17 cellular contexts compared by ENCODE assay signal in the genomic region with DNA sequence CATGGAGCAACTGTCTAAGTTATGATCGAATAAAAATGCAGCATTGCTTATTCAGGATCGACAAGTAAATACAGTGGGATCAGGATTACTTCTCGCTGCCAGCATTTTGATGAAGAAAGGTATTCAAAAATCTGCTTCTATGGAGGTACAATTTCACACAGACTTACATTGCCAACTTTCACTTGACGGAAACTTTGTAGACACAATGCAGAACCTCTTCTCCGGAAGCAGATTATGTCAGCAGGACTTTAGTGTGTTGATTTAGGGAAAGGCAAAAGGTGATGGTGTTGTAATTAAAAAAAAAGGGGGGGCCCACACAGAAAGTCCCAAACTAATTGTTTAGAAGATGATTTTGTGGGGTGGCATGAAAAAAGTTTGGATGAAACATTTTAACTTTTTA.
DNase-seq lines count a peak whose midpoint lies in the region; ATAC-seq, FAIRE-seq and TF ChIP-seq lines count a peak whose summit lies in the region.
"Had no signal": no experiment of that assay in that cellular context is flagged by ENCODE, and none has a peak within 500 bp of the region (broad histone marks: within the 10 kb centered on the region; RNA-seq: fewer than 3 reads in every experiment).

No MANE protein-coding gene starts in this region.

- no peaks in the 10 kb centered on the region for H3F3A ChIP-seq in GM23338 (replicated peaks; ENCODE audit: low read depth)

- H3K27me3 ChIP-seq in bronchial epithelial cell (ENCODE audit: control insufficient read depth, insufficient read depth, low read length): no peaks in the 10 kb centered on the region
- H3K27me3 ChIP-seq in trophoblast cell (ENCODE audit: insufficient read depth, low read length): no peaks in the 10 kb centered on the region
- H3K27me3 ChIP-seq in GM23338 (ENCODE audit: insufficient read depth): no peaks in the 10 kb centered on the region
- H3K27me3 ChIP-seq: upper lobe of left lung had no signal

- H3K4me3 ChIP-seq in bronchial epithelial cell (ENCODE audit: low read depth, low read length) (no peak overlapping the region), trophoblast cell (ENCODE audit: low read depth, low read length) (no peak overlapping the region), GM23338 (no peak overlapping the region)
- H3K4me3 ChIP-seq: upper lobe of left lung had no signal

- DNase-seq in stimulated activated naive CD8-positive, alpha-beta T cell treated with anti-CD3 and anti-CD28 coated beads, Interleukin-15, amount 100 ng/mL, for 72 hours: no peak
- DNase-seq in bronchial epithelial cell (ENCODE audit: low read depth) (peak; percentile 48), trophoblast cell (no peak), anterior cingulate cortex (lab: John Stamatoyannopoulos, UW) (no peak), GM23338 (ENCODE audit: low spot score) (no peak), NCI-H2107 (lab: John Stamatoyannopoulos, UW) (no peak)
- DNase-seq: activated naive CD8-positive, alpha-beta T cell treated with anti-CD3 and anti-CD28 coated beads, Interleukin-2, amount 10 ng/mL, durations not matched to agents 7 days and 5 days; hypothalamus; NCI-H1930; NCI-H524 treated with DMSO at 0.1 percent for 48 hours; OCI-M1; upper lobe of left lung had no signal

- no peaks in the 10 kb centered on the region for H3K36me3 ChIP-seq in bronchial epithelial cell (ENCODE audit: control insufficient read depth, insufficient read depth, low read length)
- H3K36me3 ChIP-seq in trophoblast cell (ENCODE audit: control insufficient read depth in 1 of 2, insufficient read depth in 2 of 2, low read length in 2 of 2): no peaks in the 10 kb centered on the region
- H3K36me3 ChIP-seq in GM23338 (ENCODE audit: insufficient read depth): no peaks in the 10 kb centered on the region
- H3K36me3 ChIP-seq: upper lobe of left lung had no signal

- H3K4me2 ChIP-seq in trophoblast cell (ENCODE audit: low read length) (no peak overlapping the region), GM23338 (no peak overlapping the region)

- H3K4ac ChIP-seq in trophoblast cell (ENCODE audit: low read depth, low read length): no peak overlapping the region

- no peak overlapping the region for H2AFZ ChIP-seq in trophoblast cell (ENCODE audit: insufficient read depth, low read length, poor library complexity)
- H2AFZ ChIP-seq in GM23338: no peak overlapping the region

- H3K27ac ChIP-seq in trophoblast cell (ENCODE audit: low read depth, low read length) (no peak overlapping the region), GM23338 (ENCODE audit: low read depth) (no peak overlapping the region)
- H3K27ac ChIP-seq: upper lobe of left lung had no signal

- WGBS in trophoblast cell (ENCODE audit: extremely low coverage, insufficient coverage, insufficient read length): no CpG with 5 or more reads among the region's 5 CpGs

- H2AK5ac ChIP-seq in trophoblast cell (ENCODE audit: low read length): no peak overlapping the region

- peak overlapping the region; percentile 38 for H3K4me3 Mint-ChIP-seq in stimulated activated naive CD8-positive, alpha-beta T cell treated with anti-CD3 and anti-CD28 coated beads, Interleukin-15, Interleukin-2, amounts not matched to agents 100 ng/mL and 50 ng/mL, for 24 hours
- no peak overlapping the region for H3K4me3 Mint-ChIP-seq in stimulated activated naive CD8-positive, alpha-beta T cell treated with anti-CD3 and anti-CD28 coated beads, Interleukin-15, amount 100 ng/mL, for 72 hours
- H3K4me3 Mint-ChIP-seq in GM23338: no peak overlapping the region
- H3K4me3 Mint-ChIP-seq: activated naive CD8-positive, alpha-beta T cell treated with anti-CD3 and anti-CD28 coated beads, Interleukin-2, amount 10 ng/mL, durations not matched to agents 7 days and 5 days had no signal

- TF ChIP-seq CTCF in bronchial epithelial cell (IDR thresholded peaks at IDR 0.05; ENCODE audit: insufficient read depth, low read length, severe bottlenecking) (no peak), GM23338 (conservative IDR thresholded peaks at IDR 0.05; ENCODE audit: low read depth in 2 of 2) (no peak)

- H3K79me1 ChIP-seq in trophoblast cell (ENCODE audit: low read length): peaks cover 21% of the 10 kb centered on the region

- no peak overlapping the region for H3K18ac ChIP-seq in trophoblast cell (ENCODE audit: low read length)

- no peak overlapping the region for H4K8ac ChIP-seq in trophoblast cell (ENCODE audit: low read depth, low read length)

- no peaks in the 10 kb centered on the region for H3K36me3 Mint-ChIP-seq in stimulated activated naive CD8-positive, alpha-beta T cell treated with anti-CD3 and anti-CD28 coated beads, Interleukin-15, Interleukin-2, amounts not matched to agents 100 ng/mL and 50 ng/mL, for 24 hours (ENCODE audit: low read depth)
- no peaks in the 10 kb centered on the region for H3K36me3 Mint-ChIP-seq in GM23338 (ENCODE audit: low read depth)

- H3K23ac ChIP-seq in trophoblast cell (ENCODE audit: low read length): no peak overlapping the region

- ATAC-seq in stimulated activated naive CD8-positive, alpha-beta T cell treated with anti-CD3 and anti-CD28 coated beads, Interleukin-15, amount 100 ng/mL, for 72 hours: no peak
- ATAC-seq in GM23338: no peak
- no peak for ATAC-seq in GM18867 (IDR thresholded peaks at IDR 0.05; ENCODE audit: unreplicated experiment)

- peaks cover 58% of the 10 kb centered on the region for H3K4me1 Mint-ChIP-seq in stimulated activated naive CD8-positive, alpha-beta T cell treated with anti-CD3 and anti-CD28 coated beads, Interleukin-15, Interleukin-2, amounts not matched to agents 100 ng/mL and 50 ng/mL, for 24 hours (ENCODE audit: low read depth)
- peaks cover 44% of the 10 kb centered on the region for H3K4me1 Mint-ChIP-seq in stimulated activated naive CD8-positive, alpha-beta T cell treated with anti-CD3 and anti-CD28 coated beads, Interleukin-15, amount 100 ng/mL, for 72 hours
- peaks cover 7% of the 10 kb centered on the region; the same call in 2 of the 3 replicates for H3K4me1 Mint-ChIP-seq in GM23338

- no peaks in the 10 kb centered on the region for H4K20me1 ChIP-seq in GM23338 (replicated peaks; ENCODE audit: insufficient read depth)

- H3K9ac ChIP-seq in trophoblast cell (ENCODE audit: low read length): no peak overlapping the region

- H4K91ac ChIP-seq in trophoblast cell (ENCODE audit: low read depth, low read length): peak overlapping the region; percentile 50

- H3K27me3 Mint-ChIP-seq in stimulated activated naive CD8-positive, alpha-beta T cell treated with anti-CD3 and anti-CD28 coated beads, Interleukin-15, Interleukin-2, amounts not matched to agents 100 ng/mL and 50 ng/mL, for 24 hours: no peaks in the 10 kb centered on the region
- H3K27me3 Mint-ChIP-seq in stimulated activated naive CD8-positive, alpha-beta T cell treated with anti-CD3 and anti-CD28 coated beads, Interleukin-15, amount 100 ng/mL, for 72 hours: peaks cover 9% of the 10 kb centered on the region
- H3K27me3 Mint-ChIP-seq in GM23338 (ENCODE audit: insufficient read depth, low read depth, poor library complexity): peaks cover 2% of the 10 kb centered on the region
- H3K27me3 Mint-ChIP-seq: activated naive CD8-positive, alpha-beta T cell treated with anti-CD3 and anti-CD28 coated beads, Interleukin-2, amount 10 ng/mL, durations not matched to agents 7 days and 5 days; B cell; progenitor cell of endocrine pancreas had no signal

- H3K9me3 Mint-ChIP-seq in stimulated activated naive CD8-positive, alpha-beta T cell treated with anti-CD3 and anti-CD28 coated beads, Interleukin-15, Interleukin-2, amounts not matched to agents 100 ng/mL and 50 ng/mL, for 24 hours: no peaks in the 10 kb centered on the region
- peaks cover 7 to 9% of the 10 kb centered on the region in 2 donors for H3K9me3 Mint-ChIP-seq in stimulated activated naive CD8-positive, alpha-beta T cell treated with anti-CD3 and anti-CD28 coated beads, Interleukin-15, amount 100 ng/mL, for 72 hours
- H3K9me3 Mint-ChIP-seq in GM23338: no peaks in the 10 kb centered on the region; the same call in 2 of the 3 replicates

- H3K9me2 ChIP-seq in GM23338 (ENCODE audit: insufficient read depth): no peaks in the 10 kb centered on the region

- H2BK5ac ChIP-seq in trophoblast cell (ENCODE audit: low read depth, low read length, poor library complexity): no peak overlapping the region

- no peak overlapping the region for H4K12ac ChIP-seq in trophoblast cell (ENCODE audit: low read depth, low read length)

- H2BK120ac ChIP-seq in trophoblast cell (ENCODE audit: insufficient read depth, low read length, poor library complexity): no peak overlapping the region

- H3K14ac ChIP-seq in trophoblast cell (ENCODE audit: low read length): no peak overlapping the region

- peak overlapping the region; percentile 70 for H3K27ac Mint-ChIP-seq in stimulated activated naive CD8-positive, alpha-beta T cell treated with anti-CD3 and anti-CD28 coated beads, Interleukin-15, Interleukin-2, amounts not matched to agents 100 ng/mL and 50 ng/mL, for 24 hours
- H3K27ac Mint-ChIP-seq in stimulated activated naive CD8-positive, alpha-beta T cell treated with anti-CD3 and anti-CD28 coated beads, Interleukin-15, amount 100 ng/mL, for 72 hours: no peak overlapping the region
- no peak overlapping the region for H3K27ac Mint-ChIP-seq in GM23338
- H3K27ac Mint-ChIP-seq: activated naive CD8-positive, alpha-beta T cell treated with anti-CD3 and anti-CD28 coated beads, Interleukin-2, amount 10 ng/mL, durations not matched to agents 7 days and 5 days; B cell; progenitor cell of endocrine pancreas had no signal

- no peak for FAIRE-seq in bronchial epithelial cell (lab: Jason Lieb, UNC)
- FAIRE-seq: colon had no signal

- H3K4me1 ChIP-seq in trophoblast cell (ENCODE audit: control insufficient read depth in 1 of 2, insufficient read depth in 2 of 2, low read length in 2 of 2) (peaks cover 0 to 8% of the 10 kb centered on the region in 2 experiments), GM23338 (ENCODE audit: insufficient read depth) (peaks cover 2% of the 10 kb centered on the region; the same call in 1 of the 2 replicates)

- peak overlapping the region; percentile 59 for H2BK12ac ChIP-seq in trophoblast cell (ENCODE audit: low read length)

- no peaks in the 10 kb centered on the region for H3K79me2 ChIP-seq in trophoblast cell (ENCODE audit: control insufficient read depth, insufficient read depth, low read length, poor library complexity)
- no peaks in the 10 kb centered on the region for H3K79me2 ChIP-seq in GM23338 (replicated peaks; ENCODE audit: insufficient read depth)

- H3K9me3 ChIP-seq in trophoblast cell (ENCODE audit: insufficient read depth, low read depth, low read length): no peaks in the 10 kb centered on the region
- H3K9me3 ChIP-seq: upper lobe of left lung had no signal

TF ChIP-seq in GM23338, 12 proteins besides CTCF, POLR2A, EP300 and RAD21 (continues in another document):
- TF ChIP-seq NANOG (IDR thresholded peaks at IDR 0.05; ENCODE audit: borderline replicate concordance) (no peak), JUNB (IDR thresholded peaks at IDR 0.05; ENCODE audit: unreplicated experiment) (no peak), POLR2AphosphoS5 (IDR thresholded peaks at IDR 0.05; ENCODE audit: low read depth) (no peak)
